In the genomic region with DNA sequence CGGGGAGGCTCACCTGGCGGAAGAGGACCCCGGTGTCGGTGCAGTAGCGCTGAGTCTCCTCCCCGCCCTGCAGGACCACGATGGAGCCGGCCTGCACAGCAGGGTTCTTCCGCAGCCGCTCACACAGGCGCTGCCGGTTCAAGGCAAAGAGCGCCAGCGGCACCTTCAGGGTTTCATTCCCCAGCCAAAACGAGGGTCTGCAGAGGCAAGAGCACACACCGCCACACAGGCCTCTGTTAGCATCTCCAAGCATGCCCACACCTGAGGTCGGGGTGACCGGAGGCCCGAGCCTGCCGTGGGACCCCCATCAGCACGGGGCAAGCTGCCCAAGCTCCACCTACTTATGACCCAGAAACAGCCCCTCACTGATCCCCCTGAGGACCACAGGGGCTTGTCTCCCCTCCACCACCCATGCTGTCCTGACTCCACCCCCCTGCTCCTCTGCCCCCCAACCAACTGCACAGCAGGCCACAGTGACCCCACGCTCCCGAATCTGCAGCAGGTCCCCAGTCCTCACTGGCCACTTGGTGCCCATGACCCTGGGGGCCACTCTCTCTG, we compare ENCODE assay signal across 6 cellular contexts.
"Had no signal": no experiment of that assay in that cellular context is flagged by ENCODE, and none has a peak within 500 bp of the region (broad histone marks: within the 10 kb centered on the region; RNA-seq: fewer than 3 reads in every experiment).

No MANE protein-coding gene starts in this region.

- DNase-seq: GM23248, GOT3, IMR-90, KG1 had no signal

- H3K4me1 ChIP-seq: HAP-1 had no signal

- H2AFZ ChIP-seq: GM23248 had no signal

- ATAC-seq: K562 had no signal

- H3K9me3 ChIP-seq: HAP-1 had no signal

- H3K27ac ChIP-seq: GM23248 had no signal

- H3K9ac ChIP-seq: GM23248 had no signal
